Comparison of ENCODE assay signal across 20 cellular contexts in the genomic region with DNA sequence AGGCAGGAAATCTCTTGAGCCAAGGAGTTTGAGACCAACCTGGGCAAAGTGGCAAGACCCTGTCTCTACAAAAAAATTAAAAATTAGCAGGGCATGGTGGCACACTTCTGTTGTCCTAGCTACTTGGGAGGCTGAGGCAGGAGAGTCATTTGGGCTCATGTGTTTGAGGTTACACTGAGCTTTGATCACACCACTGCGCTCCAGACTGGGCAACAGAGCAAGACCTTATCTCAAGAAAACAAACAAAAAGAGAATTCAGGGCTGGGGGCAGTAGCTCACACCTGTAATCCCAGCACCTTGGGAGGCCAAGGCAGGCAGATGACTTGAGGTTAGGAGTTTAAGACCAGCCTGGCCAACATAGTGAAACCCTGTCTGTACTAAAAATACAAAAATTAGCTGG. TPM values are rescaled to one million over a fixed set of nuclear protein-coding genes. Genes with fewer than 3 reads are reported as not detected.
DNase-seq lines count a peak whose midpoint lies in the region; ATAC-seq and TF ChIP-seq lines count a peak whose summit lies in the region.
"Had no signal": no experiment of that assay in that cellular context is flagged by ENCODE, and none has a peak within 500 bp of the region (broad histone marks: within the 10 kb centered on the region; RNA-seq: fewer than 3 reads in every experiment).

No MANE protein-coding gene starts in this region.

- DNase-seq in activated CD4-positive, alpha-beta T cell treated with anti-CD3 and anti-CD28 coated beads, Interleukin-2, amount 10 ng/mL, durations not matched to agents 7 days and 5 days, result no peak
- DNase-seq in activated CD4-positive, alpha-beta T cell treated with anti-CD3 and anti-CD28 coated beads, Interleukin-2, amount 50 U/mL, for 1 hour, result no peak
- no peak for DNase-seq in activated naive CD4-positive, alpha-beta T cell treated with anti-CD3 and anti-CD28 coated beads for 36 hours
- DNase-seq: Caco-2; CD4-positive, CD25-positive, alpha-beta regulatory T cell; CD8-positive, alpha-beta T cell; DMS153; DND-41; EL; GDM1; GOT3 had no signal

- no peak for ATAC-seq in GM21390 (IDR thresholded peaks at IDR 0.05; ENCODE audit: unreplicated experiment)
- ATAC-seq: CD8-positive, alpha-beta T cell; GM12878 had no signal

- no peak for TF ChIP-seq CTCF in HEK293 (tag by site-specific recombination; IDR thresholded peaks at IDR 0.05)
- TF ChIP-seq CTCF in VCaP (conservative IDR thresholded peaks at IDR 0.05), result no peak

- H3K27me3 Mint-ChIP-seq in activated CD4-positive, alpha-beta T cell treated with anti-CD3 and anti-CD28 coated beads, Interleukin-2, amount 10 ng/mL, durations not matched to agents 7 days and 5 days, result no peaks in the 10 kb centered on the region
- H3K27me3 Mint-ChIP-seq in activated naive CD4-positive, alpha-beta T cell treated with anti-CD3 and anti-CD28 coated beads for 36 hours (ENCODE audit: low read depth), result no peaks in the 10 kb centered on the region
- H3K27me3 Mint-ChIP-seq: B cell; CD4-positive, CD25-positive, alpha-beta regulatory T cell had no signal

- H3K9me3 ChIP-seq in HEK293 (ENCODE audit: control insufficient read depth, insufficient read depth, low read depth, low read length), result no peaks in the 10 kb centered on the region
- H3K9me3 ChIP-seq: BLaER1, HAP-1 had no signal

- intact Hi-C loops in activated naive CD4-positive, alpha-beta T cell treated with anti-CD3 and anti-CD28 coated beads for 36 hours (cut with micrococcal nuclease), result no loop called here

- H3K4me3 ChIP-seq in HEK293 (ENCODE audit: low read depth, low read length), result no peak overlapping the region
- H3K4me3 ChIP-seq: BLaER1, GM12878, HAP-1 had no signal

- no peaks in the 10 kb centered on the region for H3K4me1 Mint-ChIP-seq in activated CD4-positive, alpha-beta T cell treated with anti-CD3 and anti-CD28 coated beads, Interleukin-2, amount 10 ng/mL, durations not matched to agents 7 days and 5 days
- no peaks in the 10 kb centered on the region for H3K4me1 Mint-ChIP-seq in activated naive CD4-positive, alpha-beta T cell treated with anti-CD3 and anti-CD28 coated beads for 36 hours (ENCODE audit: low read depth)
- H3K4me1 Mint-ChIP-seq: B cell had no signal

- H3K27ac ChIP-seq in HEK293 (ENCODE audit: extremely low read depth, low read depth, low read length) (no peak overlapping the region), VCaP (peak overlapping the region; percentile 73)
- H3K27ac ChIP-seq: 22Rv1, BLaER1, C4-2B had no signal

- H3K4me3 Mint-ChIP-seq in activated CD4-positive, alpha-beta T cell treated with anti-CD3 and anti-CD28 coated beads, Interleukin-2, amount 10 ng/mL, durations not matched to agents 7 days and 5 days, result no peak overlapping the region
- no peak overlapping the region for H3K4me3 Mint-ChIP-seq in activated naive CD4-positive, alpha-beta T cell treated with anti-CD3 and anti-CD28 coated beads for 36 hours
- H3K4me3 Mint-ChIP-seq: B cell; CD4-positive, CD25-positive, alpha-beta regulatory T cell; CD8-positive, alpha-beta T cell had no signal

- H3K27ac Mint-ChIP-seq in activated CD4-positive, alpha-beta T cell treated with anti-CD3 and anti-CD28 coated beads, Interleukin-2, amount 10 ng/mL, durations not matched to agents 7 days and 5 days, result peak overlapping the region; percentile 36
- no peak overlapping the region for H3K27ac Mint-ChIP-seq in activated naive CD4-positive, alpha-beta T cell treated with anti-CD3 and anti-CD28 coated beads for 36 hours
- H3K27ac Mint-ChIP-seq: B cell; CD8-positive, alpha-beta T cell had no signal

- no peaks in the 10 kb centered on the region for H3K4me1 ChIP-seq in HEK293 (ENCODE audit: control insufficient read depth, insufficient read depth, low read length)
- H3K4me1 ChIP-seq: HAP-1 had no signal

- CTCF ChIA-PET in activated CD4-positive, alpha-beta T cell treated with anti-CD3 and anti-CD28 coated beads, Interleukin-2, amount 10 ng/mL, durations not matched to agents 7 days and 5 days (lab: Charles Lee), result no interaction called here
- CTCF ChIA-PET in HEK293 (lab: Yijun Ruan, JAX), result no interaction called here
- CTCF ChIA-PET in activated naive CD4-positive, alpha-beta T cell treated with anti-CD3 and anti-CD28 coated beads for 36 hours (lab: Charles Lee), result interaction anchor here (1.6 kb wide), 1 partner anchor 93 kb away, joined by 7 read pairs; no protein-coding TSS in a partner anchor

- H3K36me3 Mint-ChIP-seq in activated CD4-positive, alpha-beta T cell treated with anti-CD3 and anti-CD28 coated beads, Interleukin-2, amount 10 ng/mL, durations not matched to agents 7 days and 5 days (ENCODE audit: low read depth), result peaks cover 24% of the 10 kb centered on the region
- peaks cover 13% of the 10 kb centered on the region for H3K36me3 Mint-ChIP-seq in activated naive CD4-positive, alpha-beta T cell treated with anti-CD3 and anti-CD28 coated beads for 36 hours (ENCODE audit: low read depth)

- H3K36me3 ChIP-seq in HEK293 (ENCODE audit: control insufficient read depth in 2 of 2, insufficient read depth in 1 of 2, low read length in 2 of 2), result peaks cover 0 to 20% of the 10 kb centered on the region in 2 experiments; a peak in 2 of 3 replicates
- H3K36me3 ChIP-seq: HAP-1 had no signal

- POLR2A ChIA-PET in activated CD4-positive, alpha-beta T cell treated with anti-CD3 and anti-CD28 coated beads, Interleukin-2, amount 10 ng/mL, durations not matched to agents 7 days and 5 days (lab: Charles Lee), result no interaction called here
- POLR2A ChIA-PET in HEK293 (lab: Yijun Ruan, JAX), result interaction anchor here (1.2 kb wide), 1 partner anchor 18 kb away, joined by 4 read pairs; the partner anchor contains the start of gene SLC16A1

- H3K9me3 Mint-ChIP-seq in activated CD4-positive, alpha-beta T cell treated with anti-CD3 and anti-CD28 coated beads, Interleukin-2, amount 10 ng/mL, durations not matched to agents 7 days and 5 days, result no peaks in the 10 kb centered on the region
- no peaks in the 10 kb centered on the region for H3K9me3 Mint-ChIP-seq in activated naive CD4-positive, alpha-beta T cell treated with anti-CD3 and anti-CD28 coated beads for 36 hours
- H3K9me3 Mint-ChIP-seq: CD4-positive, CD25-positive, alpha-beta regulatory T cell; CD8-positive, alpha-beta T cell had no signal

TF ChIP-seq in HEK293, 187 proteins besides CTCF, POLR2A, EP300 and RAD21:
- TF ChIP-seq ZNF18 (tag by site-specific recombination; IDR thresholded peaks at IDR 0.05) (peak; percentile 54; the same call in 1 of the 2 replicates), HOXD13 (CRISPR knock-in tag; IDR thresholded peaks at IDR 0.05; ENCODE audit: borderline replicate concordance) (no peak), ZNF555 (tag by site-specific recombination; conservative IDR thresholded peaks at IDR 0.05) (no peak), ZNF223 (tag by site-specific recombination; IDR thresholded peaks at IDR 0.05) (no peak), ZNF670 (tag by site-specific recombination; IDR thresholded peaks at IDR 0.05; ENCODE audit: low read depth) (no peak)

RNA-seq across cellular contexts. Expression of gene SLC16A1, which starts 17.8 kb away (rescaled TPM):
- total RNA-seq in activated CD4-positive, alpha-beta T cell treated with anti-CD3 and anti-CD28 coated beads, Interleukin-2, amount 10 ng/mL, durations not matched to agents 7 days and 5 days, result 10 to 100 TPM; 54.0 to 55.4 TPM
- total RNA-seq in activated naive CD4-positive, alpha-beta T cell treated with anti-CD3 and anti-CD28 coated beads for 36 hours, result 10 to 100 TPM; 56.3 to 57.5 TPM
